28 cellular contexts compared by ENCODE assay signal in the genomic region with DNA sequence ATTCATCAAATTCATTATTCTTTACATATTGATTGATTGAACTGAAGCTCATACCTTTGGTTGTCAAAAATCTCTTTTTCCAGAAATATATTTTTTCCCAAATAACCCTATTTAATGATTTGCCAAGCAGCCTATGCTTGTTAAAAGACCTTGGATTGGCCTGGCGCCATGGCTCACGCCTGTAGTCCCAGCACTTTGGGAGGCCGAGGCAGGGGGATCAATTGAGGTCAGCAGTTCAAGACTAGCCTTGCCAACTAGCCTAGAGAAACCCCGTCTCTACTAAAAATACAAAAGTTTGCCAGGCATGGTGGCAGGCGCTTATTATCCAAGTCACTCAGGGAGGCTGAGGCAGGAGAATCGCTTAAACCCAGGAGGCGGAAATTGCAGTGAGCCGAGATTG.
"Had no signal": no experiment of that assay in that cellular context is flagged by ENCODE, and none has a peak within 500 bp of the region (broad histone marks: within the 10 kb centered on the region; RNA-seq: fewer than 3 reads in every experiment).

No MANE protein-coding gene starts in this region.

- DNase-seq: stimulated activated CD4-positive, alpha-beta T cell treated with anti-CD3 and anti-CD28 coated beads, Interleukin-2, amount 100 ng/mL, for 48 hours; stimulated activated CD4-positive, alpha-beta T cell treated with anti-CD3 and anti-CD28 coated beads, Interleukin-4, amount 100 ng/mL, for 1 hour; stimulated activated CD4-positive, alpha-beta T cell treated with anti-CD3 and anti-CD28 coated beads, Interleukin-4, amount 100 ng/mL, for 24 hours; stimulated activated CD4-positive, alpha-beta T cell treated with anti-CD3 and anti-CD28 coated beads, Interleukin-4, amount 100 ng/mL, for 4 hours; stimulated activated CD8-positive, alpha-beta memory T cell treated with anti-CD3 and anti-CD28 coated beads, Interleukin-4, amount 100 ng/mL, for 48 hours; stimulated activated naive B cell treated with anti-CD40 and anti-IgM and Interleukin-4, amounts not matched to agents 10 μg/mL and 1 μg/mL and 100 μg/mL, for 72 hours; stimulated activated naive CD4-positive, alpha-beta T cell; stimulated activated naive CD4-positive, alpha-beta T cell treated with Interleukin-2 at 50 U/mL for 16 hours; stimulated activated naive CD8-positive, alpha-beta T cell treated with anti-CD3 and anti-CD28 coated beads, Interleukin-15, amount 100 ng/mL, for 72 hours; stimulated activated naive CD8-positive, alpha-beta T cell treated with anti-CD3 and anti-CD28 coated beads, Interleukin-15, Interleukin-2, amounts not matched to agents 100 U/mL and 50 U/mL, for 24 hours; stomach; substantia nigra; testis; thyroid gland; tibial artery; transverse colon; trophoblast cell; upper lobe of left lung; upper lobe of right lung; uterus had no signal

- H3K36me3 Mint-ChIP-seq: stimulated activated effector memory CD8-positive, alpha-beta T cell treated with anti-CD3 and anti-CD28 coated beads, Interleukin-12 subunit alpha, Interleukin-12 subunit beta, amount 100 ng/mL, for 72 hours; stimulated activated memory B cell treated with anti-CD40 and anti-IgM and Interleukin-4, amounts not matched to agents 10 μg/mL and 1 μg/mL and 100 μg/mL, for 72 hours; stimulated activated naive B cell treated with anti-CD40 and anti-IgM and Interleukin-4, amounts not matched to agents 10 μg/mL and 1 μg/mL and 100 μg/mL, for 72 hours; type B pancreatic cell had no signal

- H3K4me3 ChIP-seq: stomach, suprapubic skin, testis, thoracic aorta, thyroid gland, tibial artery, tibial nerve, transverse colon, upper lobe of left lung, upper lobe of right lung, uterus, vagina had no signal

- H3K4me3 Mint-ChIP-seq: stimulated activated effector memory CD8-positive, alpha-beta T cell treated with anti-CD3 and anti-CD28 coated beads, Interleukin-12 subunit alpha, Interleukin-12 subunit beta, amount 100 ng/mL, for 72 hours; stimulated activated memory B cell treated with anti-CD40 and anti-IgM and Interleukin-4, amounts not matched to agents 10 μg/mL and 1 μg/mL and 100 μg/mL, for 72 hours; stimulated activated naive B cell treated with anti-CD40 and anti-IgM and Interleukin-4, amounts not matched to agents 10 μg/mL and 1 μg/mL and 100 μg/mL, for 72 hours; stimulated activated naive CD8-positive, alpha-beta T cell treated with anti-CD3 and anti-CD28 coated beads, Interleukin-15, amount 100 ng/mL, for 72 hours; stimulated activated naive CD8-positive, alpha-beta T cell treated with anti-CD3 and anti-CD28 coated beads, Interleukin-15, Interleukin-2, amounts not matched to agents 100 ng/mL and 50 ng/mL, for 24 hours; type B pancreatic cell had no signal

- H3K27ac Mint-ChIP-seq: stimulated activated effector memory CD8-positive, alpha-beta T cell treated with anti-CD3 and anti-CD28 coated beads, Interleukin-12 subunit alpha, Interleukin-12 subunit beta, amount 100 ng/mL, for 72 hours; stimulated activated memory B cell treated with anti-CD40 and anti-IgM and Interleukin-4, amounts not matched to agents 10 μg/mL and 1 μg/mL and 100 μg/mL, for 72 hours; stimulated activated naive B cell treated with anti-CD40 and anti-IgM and Interleukin-4, amounts not matched to agents 10 μg/mL and 1 μg/mL and 100 μg/mL, for 72 hours; stimulated activated naive CD8-positive, alpha-beta T cell treated with anti-CD3 and anti-CD28 coated beads, Interleukin-15, amount 100 ng/mL, for 72 hours; stimulated activated naive CD8-positive, alpha-beta T cell treated with anti-CD3 and anti-CD28 coated beads, Interleukin-15, Interleukin-2, amounts not matched to agents 100 ng/mL and 50 ng/mL, for 24 hours; type B pancreatic cell had no signal

- H3K4me1 Mint-ChIP-seq: stimulated activated effector memory CD8-positive, alpha-beta T cell treated with anti-CD3 and anti-CD28 coated beads, Interleukin-12 subunit alpha, Interleukin-12 subunit beta, amount 100 ng/mL, for 72 hours; stimulated activated memory B cell treated with anti-CD40 and anti-IgM and Interleukin-4, amounts not matched to agents 10 μg/mL and 1 μg/mL and 100 μg/mL, for 72 hours; stimulated activated naive B cell treated with anti-CD40 and anti-IgM and Interleukin-4, amounts not matched to agents 10 μg/mL and 1 μg/mL and 100 μg/mL, for 72 hours; stimulated activated naive CD8-positive, alpha-beta T cell treated with anti-CD3 and anti-CD28 coated beads, Interleukin-15, amount 100 ng/mL, for 72 hours had no signal

- ATAC-seq: stimulated activated effector memory CD8-positive, alpha-beta T cell treated with anti-CD3 and anti-CD28 coated beads, Interleukin-12 subunit alpha, Interleukin-12 subunit beta, amount 100 ng/mL, for 72 hours; stimulated activated memory B cell treated with anti-CD40 and anti-IgM and Interleukin-4, amounts not matched to agents 10 μg/mL and 1 μg/mL and 100 μg/mL, for 72 hours; stimulated activated naive B cell treated with anti-CD40 and anti-IgM and Interleukin-4, amounts not matched to agents 10 μg/mL and 1 μg/mL and 100 μg/mL, for 72 hours; stimulated activated naive CD8-positive, alpha-beta T cell treated with anti-CD3 and anti-CD28 coated beads, Interleukin-15, amount 100 ng/mL, for 72 hours; stimulated activated naive CD8-positive, alpha-beta T cell treated with anti-CD3 and anti-CD28 coated beads, Interleukin-15, Interleukin-2, amounts not matched to agents 100 U/mL and 50 U/mL, for 24 hours; upper lobe of right lung had no signal

- H3K27ac ChIP-seq: stomach, suprapubic skin, testis, thoracic aorta, thyroid gland, tibial artery, tibial nerve, transverse colon, upper lobe of left lung, upper lobe of right lung, uterus, vagina had no signal

- H3K36me3 ChIP-seq: stomach, suprapubic skin, thoracic aorta, thyroid gland, tibial artery, tibial nerve, transverse colon, upper lobe of left lung, upper lobe of right lung, uterus, vagina had no signal

- H3K4me1 ChIP-seq: stomach, suprapubic skin, testis, thyroid gland, tibial nerve, transverse colon, upper lobe of left lung, upper lobe of right lung, uterus, vagina had no signal

- H3K9me3 Mint-ChIP-seq: stimulated activated naive CD8-positive, alpha-beta T cell treated with anti-CD3 and anti-CD28 coated beads, Interleukin-15, Interleukin-2, amounts not matched to agents 100 ng/mL and 50 ng/mL, for 24 hours; type B pancreatic cell had no signal

- H3K27me3 ChIP-seq: stomach, suprapubic skin, testis, thyroid gland, tibial artery, tibial nerve, transverse colon, upper lobe of left lung, upper lobe of right lung, uterus, vagina had no signal

- H3K27me3 Mint-ChIP-seq: stimulated activated memory B cell treated with anti-CD40 and anti-IgM and Interleukin-4, amounts not matched to agents 10 μg/mL and 1 μg/mL and 100 μg/mL, for 72 hours; stimulated activated naive B cell treated with anti-CD40 and anti-IgM and Interleukin-4, amounts not matched to agents 10 μg/mL and 1 μg/mL and 100 μg/mL, for 72 hours; stimulated activated naive CD8-positive, alpha-beta T cell treated with anti-CD3 and anti-CD28 coated beads, Interleukin-15, amount 100 ng/mL, for 72 hours; stimulated activated naive CD8-positive, alpha-beta T cell treated with anti-CD3 and anti-CD28 coated beads, Interleukin-15, Interleukin-2, amounts not matched to agents 100 ng/mL and 50 ng/mL, for 24 hours; type B pancreatic cell had no signal
